In genomic region chr16:16162591-16162990, GRCh38 we compare ENCODE assay signal across 1 cellular context.
TF ChIP-seq lines count a peak whose summit lies in the region.

No MANE protein-coding gene starts in this region.

TF ChIP-seq in HepG2, 621 proteins besides CTCF, POLR2A, EP300 and RAD21 (continued from another document):
- 0 out of 2 replicates have a peak, but pooled peaks have one; percentile 17 for TF ChIP-seq CENPT (CRISPR knock-in tag; IDR thresholded peaks at IDR 0.05; ENCODE audit: low read depth)
- TF ChIP-seq ZMYM2 (CRISPR knock-in tag; IDR thresholded peaks at IDR 0.05), result 0 out of 2 replicates have a peak, but pooled peaks have one; percentile 42
- TF ChIP-seq STAT6 (CRISPR knock-in tag; IDR thresholded peaks at IDR 0.05; ENCODE audit: borderline replicate concordance), result no peak
- TF ChIP-seq ZNF18 (CRISPR knock-in tag; IDR thresholded peaks at IDR 0.05; ENCODE audit: insufficient replicate concordance), result no peak
- no peak for TF ChIP-seq ARNT (IDR thresholded peaks at IDR 0.05)
